1 cellular context compared by ENCODE assay signal in the genomic region with DNA sequence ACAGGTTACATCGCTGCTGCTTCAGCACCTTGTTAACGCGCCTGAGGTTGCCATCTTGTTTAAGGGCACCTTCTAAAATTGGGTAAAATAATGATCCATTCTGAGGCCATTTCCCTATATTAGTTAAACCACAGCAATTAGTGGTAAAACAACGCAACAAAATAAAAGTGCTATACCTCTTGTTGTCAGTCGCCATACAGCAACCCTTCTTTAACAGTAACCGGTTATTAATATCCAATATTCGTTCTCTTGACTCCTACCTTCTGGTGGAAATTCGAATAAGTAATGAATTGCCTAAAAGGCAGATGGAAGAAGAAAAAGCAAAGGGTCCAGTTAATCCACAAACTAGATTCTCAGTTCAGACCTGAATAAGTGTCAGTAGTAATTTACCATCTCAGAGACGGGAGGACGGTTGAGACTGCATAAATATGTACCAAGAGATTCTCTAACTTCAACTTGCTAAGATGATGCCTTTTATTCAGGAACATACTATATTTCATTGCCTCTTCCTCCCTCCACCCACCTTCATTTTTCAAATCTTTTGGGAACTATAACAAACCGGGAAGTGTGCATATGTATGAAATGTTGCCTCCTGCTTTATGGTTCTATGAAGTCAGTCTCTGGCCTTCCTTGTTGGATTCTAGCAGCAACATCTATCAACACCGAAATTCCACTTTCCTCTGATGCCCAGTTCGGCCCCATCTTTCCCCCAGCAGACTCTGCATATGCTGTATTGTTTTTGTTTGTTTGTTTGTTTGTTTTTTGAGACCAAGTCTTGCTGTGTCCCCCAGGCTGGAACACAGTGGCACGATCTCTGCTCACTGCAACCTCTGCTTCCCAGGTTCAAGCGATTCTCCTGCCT.
A peak's percentile ranks its signal among the peaks of the same experiment; 100 is the strongest.
TF ChIP-seq lines count a peak whose summit lies in the region.

No MANE protein-coding gene starts in this region.

TF ChIP-seq in HepG2, 621 proteins besides CTCF, POLR2A, EP300 and RAD21 (continued from another document and continues in another):
- TF ChIP-seq, protein P1, sequence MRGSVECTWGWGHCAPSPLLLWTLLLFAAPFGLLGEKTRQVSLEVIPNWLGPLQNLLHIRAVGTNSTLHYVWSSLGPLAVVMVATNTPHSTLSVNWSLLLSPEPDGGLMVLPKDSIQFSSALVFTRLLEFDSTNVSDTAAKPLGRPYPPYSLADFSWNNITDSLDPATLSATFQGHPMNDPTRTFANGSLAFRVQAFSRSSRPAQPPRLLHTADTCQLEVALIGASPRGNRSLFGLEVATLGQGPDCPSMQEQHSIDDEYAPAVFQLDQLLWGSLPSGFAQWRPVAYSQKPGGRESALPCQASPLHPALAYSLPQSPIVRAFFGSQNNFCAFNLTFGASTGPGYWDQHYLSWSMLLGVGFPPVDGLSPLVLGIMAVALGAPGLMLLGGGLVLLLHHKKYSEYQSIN (CRISPR knock-in tag; IDR thresholded peaks at IDR 0.05; ENCODE audit: borderline replicate concordance): no peak
- TF ChIP-seq ZNF484 (CRISPR knock-in tag; IDR thresholded peaks at IDR 0.05; ENCODE audit: borderline replicate concordance, low read depth) (no peak), DNMT1 (CRISPR knock-in tag; IDR thresholded peaks at IDR 0.05) (no peak), RXRA (CRISPR knock-in tag; IDR thresholded peaks at IDR 0.05) (no peak), ZNF549 (CRISPR knock-in tag; IDR thresholded peaks at IDR 0.05) (0 out of 2 replicates have a peak, but pooled peaks have one; percentile 84), GPN1 (CRISPR knock-in tag; IDR thresholded peaks at IDR 0.05; ENCODE audit: borderline replicate concordance) (no peak), XBP1 (CRISPR knock-in tag; IDR thresholded peaks at IDR 0.05) (0 out of 2 replicates have a peak, but pooled peaks have one; percentile 7), RBM39 (IDR thresholded peaks at IDR 0.05; ENCODE audit: low read depth, low read length, poor library complexity, severe bottlenecking) (no peak), ZNF326 (CRISPR knock-in tag; IDR thresholded peaks at IDR 0.05; ENCODE audit: borderline replicate concordance) (no peak), ZNF446 (CRISPR knock-in tag; IDR thresholded peaks at IDR 0.05) (0 out of 2 replicates have a peak, but pooled peaks have one; percentile 44), HIC2 (CRISPR knock-in tag; IDR thresholded peaks at IDR 0.05; ENCODE audit: low read depth) (0 out of 2 replicates have a peak, but pooled peaks have one; percentile 10), ZFP36 (IDR thresholded peaks at IDR 0.05; ENCODE audit: borderline replicate concordance, low read depth, low read length, partially characterized antibody) (peak; percentile 7), ZNF674 (CRISPR knock-in tag; IDR thresholded peaks at IDR 0.05; ENCODE audit: low read depth) (no peak), MTF2 (CRISPR knock-in tag; IDR thresholded peaks at IDR 0.05; ENCODE audit: borderline replicate concordance) (0 out of 2 replicates have a peak, but pooled peaks have one; percentile 26), MAF1 (CRISPR knock-in tag; IDR thresholded peaks at IDR 0.05; ENCODE audit: borderline replicate concordance) (no peak), ZNF563 (CRISPR knock-in tag; IDR thresholded peaks at IDR 0.05) (no peak), ZNF292 (CRISPR knock-in tag; IDR thresholded peaks at IDR 0.05; ENCODE audit: borderline replicate concordance, low read depth) (0 out of 2 replicates have a peak, but pooled peaks have one; percentile 10), ZNF335 (CRISPR knock-in tag; IDR thresholded peaks at IDR 0.05) (0 out of 2 replicates have a peak, but pooled peaks have one; percentile 2), ZBTB1 (CRISPR knock-in tag; IDR thresholded peaks at IDR 0.05; ENCODE audit: borderline replicate concordance) (0 out of 2 replicates have a peak, but pooled peaks have one; percentile 59), SP2 (CRISPR knock-in tag; IDR thresholded peaks at IDR 0.05) (no peak; the same call in 1 of the 2 replicates), REPIN1 (CRISPR knock-in tag; IDR thresholded peaks at IDR 0.05; ENCODE audit: borderline replicate concordance, low read depth) (no peak), HNF4A (CRISPR knock-in tag; IDR thresholded peaks at IDR 0.05) (no peak), ZNF816 (CRISPR knock-in tag; IDR thresholded peaks at IDR 0.05; ENCODE audit: borderline replicate concordance) (no peak), NBN (conservative IDR thresholded peaks at IDR 0.05) (no peak), PHF5A (CRISPR knock-in tag; IDR thresholded peaks at IDR 0.05; ENCODE audit: low read depth, unreplicated experiment) (no peak), ELF4 (CRISPR knock-in tag; IDR thresholded peaks at IDR 0.05; ENCODE audit: borderline replicate concordance) (peak; percentile 5; the same call in 1 of the 2 replicates), ZNF143 (CRISPR knock-in tag; IDR thresholded peaks at IDR 0.05) (no peak), ZNF274 (CRISPR knock-in tag; IDR thresholded peaks at IDR 0.05) (no peak), ZNF44 (CRISPR knock-in tag; IDR thresholded peaks at IDR 0.05) (peak; percentile 50; the same call in 1 of the 2 replicates), KMT2A (CRISPR knock-in tag; IDR thresholded peaks at IDR 0.05) (no peak), ZNF629 (CRISPR knock-in tag; conservative IDR thresholded peaks at IDR 0.05) (no peak), IKZF4 (CRISPR knock-in tag; IDR thresholded peaks at IDR 0.05; ENCODE audit: borderline replicate concordance, low read depth, not compliant biosample characterization) (no peak), ZNF530 (CRISPR knock-in tag; IDR thresholded peaks at IDR 0.05; ENCODE audit: low read depth) (no peak), MBD4 (IDR thresholded peaks at IDR 0.05; ENCODE audit: borderline replicate concordance, low read length) (no peak), GTF2F1 (IDR thresholded peaks at IDR 0.05; ENCODE audit: low read length) (no peak; the same call in 1 of the 2 replicates), NCOA1 (CRISPR knock-in tag; IDR thresholded peaks at IDR 0.05) (no peak; the same call in 1 of the 2 replicates), HMGA1 (CRISPR knock-in tag; conservative IDR thresholded peaks at IDR 0.05) (no peak; the same call in 1 of the 2 replicates), KLF9 (CRISPR knock-in tag; IDR thresholded peaks at IDR 0.05; ENCODE audit: low read depth) (peak; percentile 13; the same call in 1 of the 2 replicates), MAFK (conservative IDR thresholded peaks at IDR 0.05 in 1 of 2, IDR thresholded peaks at IDR 0.05 in 1 of 2; ENCODE audit: low read length in 2 of 2) (no peak; a peak in 1 of 4 replicates), ZSCAN25 (CRISPR knock-in tag; IDR thresholded peaks at IDR 0.05) (peak; percentile 62), EEA1 (CRISPR knock-in tag; IDR thresholded peaks at IDR 0.05; ENCODE audit: borderline replicate concordance) (no peak), ZFX (CRISPR knock-in tag; IDR thresholded peaks at IDR 0.05; ENCODE audit: low read depth) (no peak), ZNF12 (CRISPR knock-in tag; IDR thresholded peaks at IDR 0.05) (no peak), TGIF2 (CRISPR knock-in tag; IDR thresholded peaks at IDR 0.05) (peak; percentile 55; the same call in 1 of the 2 replicates), ZNF354B (CRISPR knock-in tag; IDR thresholded peaks at IDR 0.05) (no peak), NFE2L2 (IDR thresholded peaks at IDR 0.05; ENCODE audit: low read length) (no peak)
- TF ChIP-seq, protein P2, sequence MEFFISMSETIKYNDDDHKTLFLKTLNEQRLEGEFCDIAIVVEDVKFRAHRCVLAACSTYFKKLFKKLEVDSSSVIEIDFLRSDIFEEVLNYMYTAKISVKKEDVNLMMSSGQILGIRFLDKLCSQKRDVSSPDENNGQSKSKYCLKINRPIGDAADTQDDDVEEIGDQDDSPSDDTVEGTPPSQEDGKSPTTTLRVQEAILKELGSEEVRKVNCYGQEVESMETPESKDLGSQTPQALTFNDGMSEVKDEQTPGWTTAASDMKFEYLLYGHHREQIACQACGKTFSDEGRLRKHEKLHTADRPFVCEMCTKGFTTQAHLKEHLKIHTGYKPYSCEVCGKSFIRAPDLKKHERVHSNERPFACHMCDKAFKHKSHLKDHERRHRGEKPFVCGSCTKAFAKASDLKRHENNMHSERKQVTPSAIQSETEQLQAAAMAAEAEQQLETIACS (CRISPR knock-in tag; IDR thresholded peaks at IDR 0.05): no peak
- TF ChIP-seq, protein P3, sequence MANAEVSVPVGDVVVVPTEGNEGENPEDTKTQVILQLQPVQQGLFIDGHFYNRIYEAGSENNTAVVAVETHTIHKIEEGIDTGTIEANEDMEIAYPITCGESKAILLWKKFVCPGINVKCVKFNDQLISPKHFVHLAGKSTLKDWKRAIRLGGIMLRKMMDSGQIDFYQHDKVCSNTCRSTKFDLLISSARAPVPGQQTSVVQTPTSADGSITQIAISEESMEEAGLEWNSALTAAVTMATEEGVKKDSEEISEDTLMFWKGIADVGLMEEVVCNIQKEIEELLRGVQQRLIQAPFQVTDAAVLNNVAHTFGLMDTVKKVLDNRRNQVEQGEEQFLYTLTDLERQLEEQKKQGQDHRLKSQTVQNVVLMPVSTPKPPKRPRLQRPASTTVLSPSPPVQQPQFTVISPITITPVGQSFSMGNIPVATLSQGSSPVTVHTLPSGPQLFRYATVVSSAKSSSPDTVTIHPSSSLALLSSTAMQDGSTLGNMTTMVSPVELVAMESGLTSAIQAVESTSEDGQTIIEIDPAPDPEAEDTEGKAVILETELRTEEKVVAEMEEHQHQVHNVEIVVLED (CRISPR knock-in tag; IDR thresholded peaks at IDR 0.05; ENCODE audit: borderline replicate concordance): no peak; the same call in 1 of the 2 replicates
- TF ChIP-seq, protein P4, sequence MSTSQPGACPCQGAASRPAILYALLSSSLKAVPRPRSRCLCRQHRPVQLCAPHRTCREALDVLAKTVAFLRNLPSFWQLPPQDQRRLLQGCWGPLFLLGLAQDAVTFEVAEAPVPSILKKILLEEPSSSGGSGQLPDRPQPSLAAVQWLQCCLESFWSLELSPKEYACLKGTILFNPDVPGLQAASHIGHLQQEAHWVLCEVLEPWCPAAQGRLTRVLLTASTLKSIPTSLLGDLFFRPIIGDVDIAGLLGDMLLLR (CRISPR knock-in tag; IDR thresholded peaks at IDR 0.05): no peak
- TF ChIP-seq, protein P5, sequence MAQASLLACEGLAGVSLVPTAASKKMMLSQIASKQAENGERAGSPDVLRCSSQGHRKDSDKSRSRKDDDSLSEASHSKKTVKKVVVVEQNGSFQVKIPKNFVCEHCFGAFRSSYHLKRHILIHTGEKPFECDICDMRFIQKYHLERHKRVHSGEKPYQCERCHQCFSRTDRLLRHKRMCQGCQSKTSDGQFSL (CRISPR knock-in tag; IDR thresholded peaks at IDR 0.05): 0 out of 2 replicates have a peak, but pooled peaks have one; percentile 13
- TF ChIP-seq, protein P6, sequence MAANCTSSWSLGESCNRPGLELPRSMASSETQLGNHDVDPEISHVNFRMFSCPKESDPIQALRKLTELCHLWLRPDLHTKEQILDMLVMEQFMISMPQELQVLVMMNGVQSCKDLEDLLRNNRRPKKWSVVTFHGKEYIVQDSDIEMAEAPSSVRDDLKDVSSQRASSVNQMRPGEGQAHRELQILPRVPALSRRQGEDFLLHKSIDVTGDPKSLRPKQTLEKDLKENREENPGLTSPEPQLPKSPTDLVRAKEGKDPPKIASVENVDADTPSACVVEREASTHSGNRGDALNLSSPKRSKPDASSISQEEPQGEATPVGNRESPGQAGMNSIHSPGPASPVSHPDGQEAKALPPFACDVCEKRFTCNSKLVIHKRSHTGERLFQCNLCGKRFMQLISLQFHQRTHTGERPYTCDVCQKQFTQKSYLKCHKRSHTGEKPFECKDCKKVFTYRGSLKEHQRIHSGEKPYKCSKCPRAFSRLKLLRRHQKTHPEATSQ (CRISPR knock-in tag; IDR thresholded peaks at IDR 0.05; ENCODE audit: borderline replicate concordance): no peak
- TF ChIP-seq, protein P7, sequence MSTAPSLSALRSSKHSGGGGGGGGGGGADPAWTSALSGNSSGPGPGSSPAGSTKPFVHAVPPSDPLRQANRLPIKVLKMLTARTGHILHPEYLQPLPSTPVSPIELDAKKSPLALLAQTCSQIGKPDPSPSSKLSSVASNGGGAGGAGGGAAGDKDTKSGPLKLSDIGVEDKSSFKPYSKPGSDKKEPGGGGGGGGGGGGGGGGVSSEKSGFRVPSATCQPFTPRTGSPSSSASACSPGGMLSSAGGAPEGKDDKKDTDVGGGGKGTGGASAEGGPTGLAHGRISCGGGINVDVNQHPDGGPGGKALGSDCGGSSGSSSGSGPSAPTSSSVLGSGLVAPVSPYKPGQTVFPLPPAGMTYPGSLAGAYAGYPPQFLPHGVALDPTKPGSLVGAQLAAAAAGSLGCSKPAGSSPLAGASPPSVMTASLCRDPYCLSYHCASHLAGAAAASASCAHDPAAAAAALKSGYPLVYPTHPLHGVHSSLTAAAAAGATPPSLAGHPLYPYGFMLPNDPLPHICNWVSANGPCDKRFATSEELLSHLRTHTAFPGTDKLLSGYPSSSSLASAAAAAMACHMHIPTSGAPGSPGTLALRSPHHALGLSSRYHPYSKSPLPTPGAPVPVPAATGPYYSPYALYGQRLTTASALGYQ (CRISPR knock-in tag; IDR thresholded peaks at IDR 0.05): no peak
- TF ChIP-seq, protein P8, sequence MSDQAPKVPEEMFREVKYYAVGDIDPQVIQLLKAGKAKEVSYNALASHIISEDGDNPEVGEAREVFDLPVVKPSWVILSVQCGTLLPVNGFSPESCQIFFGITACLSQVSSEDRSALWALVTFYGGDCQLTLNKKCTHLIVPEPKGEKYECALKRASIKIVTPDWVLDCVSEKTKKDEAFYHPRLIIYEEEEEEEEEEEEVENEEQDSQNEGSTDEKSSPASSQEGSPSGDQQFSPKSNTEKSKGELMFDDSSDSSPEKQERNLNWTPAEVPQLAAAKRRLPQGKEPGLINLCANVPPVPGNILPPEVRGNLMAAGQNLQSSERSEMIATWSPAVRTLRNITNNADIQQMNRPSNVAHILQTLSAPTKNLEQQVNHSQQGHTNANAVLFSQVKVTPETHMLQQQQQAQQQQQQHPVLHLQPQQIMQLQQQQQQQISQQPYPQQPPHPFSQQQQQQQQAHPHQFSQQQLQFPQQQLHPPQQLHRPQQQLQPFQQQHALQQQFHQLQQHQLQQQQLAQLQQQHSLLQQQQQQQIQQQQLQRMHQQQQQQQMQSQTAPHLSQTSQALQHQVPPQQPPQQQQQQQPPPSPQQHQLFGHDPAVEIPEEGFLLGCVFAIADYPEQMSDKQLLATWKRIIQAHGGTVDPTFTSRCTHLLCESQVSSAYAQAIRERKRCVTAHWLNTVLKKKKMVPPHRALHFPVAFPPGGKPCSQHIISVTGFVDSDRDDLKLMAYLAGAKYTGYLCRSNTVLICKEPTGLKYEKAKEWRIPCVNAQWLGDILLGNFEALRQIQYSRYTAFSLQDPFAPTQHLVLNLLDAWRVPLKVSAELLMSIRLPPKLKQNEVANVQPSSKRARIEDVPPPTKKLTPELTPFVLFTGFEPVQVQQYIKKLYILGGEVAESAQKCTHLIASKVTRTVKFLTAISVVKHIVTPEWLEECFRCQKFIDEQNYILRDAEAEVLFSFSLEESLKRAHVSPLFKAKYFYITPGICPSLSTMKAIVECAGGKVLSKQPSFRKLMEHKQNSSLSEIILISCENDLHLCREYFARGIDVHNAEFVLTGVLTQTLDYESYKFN (CRISPR knock-in tag; conservative IDR thresholded peaks at IDR 0.05): no peak
